9 cellular contexts compared by ENCODE assay signal in genomic region chr9:137757613-137758029, GRCh38.
A peak's percentile ranks its signal among the peaks of the same experiment; 100 is the strongest.
DNase-seq lines count a peak whose midpoint lies in the region; ATAC-seq and TF ChIP-seq lines count a peak whose summit lies in the region.
"Had no signal": no experiment of that assay in that cellular context is flagged by ENCODE, and none has a peak within 500 bp of the region (broad histone marks: within the 10 kb centered on the region; RNA-seq: fewer than 3 reads in every experiment).

No MANE protein-coding gene starts in this region.

- no peaks in the 10 kb centered on the region for H3K4me1 ChIP-seq in neural progenitor cell

- TF ChIP-seq CTCF in neural progenitor cell (IDR thresholded peaks at IDR 0.05) = no peak

- no peak for ATAC-seq in HG03520 (IDR thresholded peaks at IDR 0.05; ENCODE audit: unreplicated experiment)
- no peak for ATAC-seq in HG03280 (IDR thresholded peaks at IDR 0.05; ENCODE audit: unreplicated experiment)

- H3K27ac Mint-ChIP-seq in neural progenitor cell = peak overlapping the region; percentile 63
- H3K27ac Mint-ChIP-seq: nephron had no signal

- no peak overlapping the region for H2AFZ ChIP-seq in neural progenitor cell (replicated peaks)

- DNase-seq in GM04504 (ENCODE audit: low read depth) (peak; percentile 36), HS-5 (ENCODE audit: low read depth) (peak; percentile 65), neural progenitor cell (ENCODE audit: low spot score) (no peak), mesenteric fat pad (ENCODE audit: low spot score) (no peak), GOT3 (lab: John Stamatoyannopoulos, UW) (no peak)
- DNase-seq in activated effector memory CD4-positive, alpha-beta T cell treated with anti-CD3 and anti-CD28 coated beads, Interleukin-2, amount 50 U/mL, for 16 hours = peak; percentile 83

- no peak overlapping the region for H3K4me2 ChIP-seq in neural progenitor cell

- no peak overlapping the region for H3K9ac ChIP-seq in neural progenitor cell

- H3K27me3 ChIP-seq in neural progenitor cell = no peaks in the 10 kb centered on the region

- no peak overlapping the region for H3K4me3 Mint-ChIP-seq in neural progenitor cell
- H3K4me3 Mint-ChIP-seq: nephron had no signal

- H3K4me1 Mint-ChIP-seq in neural progenitor cell = peaks cover 10% of the 10 kb centered on the region

- H3K79me2 ChIP-seq in neural progenitor cell (ENCODE audit: low read depth) = peaks cover 28% of the 10 kb centered on the region

- peaks cover 4% of the 10 kb centered on the region for H3K27me3 Mint-ChIP-seq in neural progenitor cell (ENCODE audit: insufficient read depth, low read depth)

- H3K36me3 ChIP-seq in neural progenitor cell = no peaks in the 10 kb centered on the region

- no peak overlapping the region for H3K4me3 ChIP-seq in neural progenitor cell

- H3K9me3 Mint-ChIP-seq in neural progenitor cell = peaks cover 13% of the 10 kb centered on the region

- H3F3A ChIP-seq in neural progenitor cell (ENCODE audit: low read depth) = no peaks in the 10 kb centered on the region

- no peaks in the 10 kb centered on the region for H3K9me3 ChIP-seq in neural progenitor cell (ENCODE audit: low read depth)

- H3K36me3 Mint-ChIP-seq in neural progenitor cell = peaks cover 66% of the 10 kb centered on the region

- H4K20me1 ChIP-seq in neural progenitor cell (ENCODE audit: low read depth) = peaks cover 18% of the 10 kb centered on the region

- no peak overlapping the region for H3K27ac ChIP-seq in neural progenitor cell

Comparison
In these comparisons a context has a peak if more than half of its experiments do, and no peak if none do; other contexts are left out.
1. DNase-seq: peak in GM04504 (single experiment), HS-5 (single experiment) and activated effector memory CD4-positive, alpha-beta T cell treated with anti-CD3 and anti-CD28 coated beads, Interleukin-2, amount 50 U/mL, for 16 hours (single experiment); none in neural progenitor cell (single experiment), mesenteric fat pad (single experiment) and GOT3 (single experiment).